22 cellular contexts compared by ENCODE assay signal in the genomic region with DNA sequence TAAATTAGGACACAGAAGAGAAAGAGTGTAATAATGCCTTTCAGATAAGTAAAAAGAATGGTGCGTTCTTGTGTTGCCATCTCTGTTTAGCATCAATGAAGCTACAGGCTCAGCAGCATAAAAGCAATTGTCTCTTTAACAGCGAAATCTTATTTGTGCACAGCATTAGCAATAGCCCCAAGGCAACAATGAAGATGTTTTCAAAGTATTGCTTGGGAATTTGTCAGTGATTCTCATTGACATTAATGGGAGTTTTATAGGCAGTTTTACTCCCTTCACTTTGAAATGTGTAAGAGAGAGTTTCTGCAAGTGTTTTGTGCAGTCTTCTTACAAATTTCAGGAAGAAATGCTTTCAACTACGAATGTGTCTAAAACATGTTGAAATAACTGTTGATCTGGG.
A peak's percentile ranks its signal among the peaks of the same experiment; 100 is the strongest.
DNase-seq lines count a peak whose midpoint lies in the region; ATAC-seq and TF ChIP-seq lines count a peak whose summit lies in the region.
"Had no signal": no experiment of that assay in that cellular context is flagged by ENCODE, and none has a peak within 500 bp of the region (broad histone marks: within the 10 kb centered on the region; RNA-seq: fewer than 3 reads in every experiment).

No MANE protein-coding gene starts in this region.

- WGBS in SK-N-SH (ENCODE audit: low lambda C conversion rate): 8% methylated on average over 3 of the region's 3 CpGs

- TF ChIP-seq EP300 in SK-N-SH (IDR thresholded peaks at IDR 0.05; ENCODE audit: borderline replicate concordance in 1 of 2, low read depth in 1 of 2, low read length in 1 of 2): no peak

- H3K4me1 ChIP-seq in SK-N-SH (ENCODE audit: control insufficient read depth in 1 of 2, insufficient read depth in 2 of 2, low read depth in 1 of 2, low read length in 1 of 2) (no peaks in the 10 kb centered on the region), HAP-1 (peaks cover 14% of the 10 kb centered on the region), neural progenitor cell (peaks cover 5% of the 10 kb centered on the region)
- H3K4me1 ChIP-seq: A549; BLaER1 treated with 17β-estradiol and CSF1 and Interleukin-3, amounts not matched to agents 10 nM and 100 nM; Caco-2 had no signal

- no peaks in the 10 kb centered on the region for H3K9me3 Mint-ChIP-seq in neural progenitor cell
- H3K9me3 Mint-ChIP-seq in activated T-cell treated with anti-CD3 and anti-CD28 coated beads, Interleukin-2, amount 50 U/mL, for 24 hours: peaks cover 16% of the 10 kb centered on the region

- H3K27me3 ChIP-seq in SK-N-SH (ENCODE audit: insufficient read depth) (no peaks in the 10 kb centered on the region), HAP-1 (ENCODE audit: low read depth) (no peaks in the 10 kb centered on the region; the same call in 1 of the 2 replicates), neural progenitor cell (no peaks in the 10 kb centered on the region)
- H3K27me3 ChIP-seq: BLaER1 treated with 17β-estradiol and CSF1 and Interleukin-3, amounts not matched to agents 10 nM and 100 nM had no signal

- no peaks in the 10 kb centered on the region for H3F3A ChIP-seq in SK-N-SH (replicated peaks; ENCODE audit: insufficient read depth)
- H3F3A ChIP-seq in neural progenitor cell (ENCODE audit: low read depth): no peaks in the 10 kb centered on the region

- H3K4me3 ChIP-seq in SK-N-SH (ENCODE audit: low read depth in 2 of 2, low read length in 1 of 2) (no peak overlapping the region), HAP-1 (no peak overlapping the region), neural progenitor cell (no peak overlapping the region)
- H3K4me3 ChIP-seq: A549; BLaER1 treated with 17β-estradiol and CSF1 and Interleukin-3, amounts not matched to agents 10 nM and 100 nM; GM12878 had no signal

- H3K27ac Mint-ChIP-seq in neural progenitor cell: no peak overlapping the region
- no peak overlapping the region for H3K27ac Mint-ChIP-seq in activated T-cell treated with anti-CD3 and anti-CD28 coated beads, Interleukin-2, amount 50 U/mL, for 24 hours
- H3K27ac Mint-ChIP-seq: B cell; CD4-positive, alpha-beta T cell; CD8-positive, alpha-beta T cell had no signal

- H3K36me3 Mint-ChIP-seq in neural progenitor cell: no peaks in the 10 kb centered on the region
- H3K36me3 Mint-ChIP-seq in activated T-cell treated with anti-CD3 and anti-CD28 coated beads, Interleukin-2, amount 50 U/mL, for 24 hours (ENCODE audit: low read depth): no peaks in the 10 kb centered on the region
- H3K36me3 Mint-ChIP-seq: CD8-positive, alpha-beta T cell had no signal

- H3K9me2 ChIP-seq in SK-N-SH: 0 out of 2 replicates have a peak, but pooled peaks cover 2% of the 10 kb centered on the region

- no peak overlapping the region for H3K27ac ChIP-seq in SK-N-SH (ENCODE audit: low read depth in 2 of 2, low read length in 1 of 2)
- no peak overlapping the region for H3K27ac ChIP-seq in neural progenitor cell
- H3K27ac ChIP-seq: 22Rv1; A549; BLaER1 treated with 17β-estradiol and CSF1 and Interleukin-3, amounts not matched to agents 10 nM and 100 nM; C4-2B had no signal

- CTCF ChIA-PET in SK-N-SH (lab: Yijun Ruan, JAX): interaction anchor here (0.8 kb wide), 1 partner anchor 88 kb away, joined by 3 read pairs; no protein-coding TSS in a partner anchor

- H3K9me3 ChIP-seq in SK-N-SH (no peaks in the 10 kb centered on the region), HAP-1 (no peaks in the 10 kb centered on the region), neural progenitor cell (ENCODE audit: low read depth) (no peaks in the 10 kb centered on the region)
- H3K9me3 ChIP-seq: A549, Caco-2 had no signal

- no peak for ATAC-seq in SK-N-SH treated with all-trans-retinoic acid at 6 μM for 48 hours
- ATAC-seq: A549; CD8-positive, alpha-beta T cell; GM12878 had no signal

- no peak for TF ChIP-seq RAD21 in SK-N-SH (IDR thresholded peaks at IDR 0.05; ENCODE audit: low read length)

- POLR2A ChIA-PET in SK-N-SH (lab: Yijun Ruan, JAX): no interaction called here

- no peak for DNase-seq in SK-N-SH
- peak; percentile 41 to 94 for DNase-seq in HAP-1 (ENCODE audit: low spot score in 2 of 2)
- peak; percentile 4 for DNase-seq in neural progenitor cell (ENCODE audit: low spot score)
- peak; percentile 9 for DNase-seq in retina
- DNase-seq in NCI-H1417 (lab: John Stamatoyannopoulos, UW): no peak
- DNase-seq in stimulated activated CD4-positive, alpha-beta T cell treated with anti-CD3 and anti-CD28 coated beads, Interleukin-1b, Interleukin-23, amount 100 ng/mL, for 48 hours: no peak
- no peak for DNase-seq in activated T-cell treated with anti-CD3 and anti-CD28 coated beads, Interleukin-2, amount 50 U/mL, for 24 hours
- DNase-seq: AML-193; Caco-2; Calu3; CD4-positive, alpha-beta T cell; CD8-positive, alpha-beta T cell; DMS79 treated with DMSO at 0.1 percent for 48 hours; EL; GDM1 had no signal

- peaks cover 2% of the 10 kb centered on the region for H3K27me3 Mint-ChIP-seq in neural progenitor cell (ENCODE audit: insufficient read depth, low read depth)
- no peaks in the 10 kb centered on the region for H3K27me3 Mint-ChIP-seq in activated T-cell treated with anti-CD3 and anti-CD28 coated beads, Interleukin-2, amount 50 U/mL, for 24 hours
- H3K27me3 Mint-ChIP-seq: B cell; CD4-positive, alpha-beta T cell had no signal

- H3K79me2 ChIP-seq in SK-N-SH (ENCODE audit: insufficient read depth) (no peaks in the 10 kb centered on the region), neural progenitor cell (ENCODE audit: low read depth) (no peaks in the 10 kb centered on the region)

- in situ Hi-C loops in HAP-1 (cut with MboI; ENCODE audit: low sequenced_read_pairs): no loop called here

- no peak overlapping the region for H3K4me3 Mint-ChIP-seq in neural progenitor cell
- no peak overlapping the region for H3K4me3 Mint-ChIP-seq in activated T-cell treated with anti-CD3 and anti-CD28 coated beads, Interleukin-2, amount 50 U/mL, for 24 hours
- H3K4me3 Mint-ChIP-seq: B cell; CD4-positive, alpha-beta T cell; CD8-positive, alpha-beta T cell had no signal

- TF ChIP-seq CTCF in SK-N-SH (IDR thresholded peaks at IDR 0.05) (no peak), neural progenitor cell (IDR thresholded peaks at IDR 0.05) (no peak)

- no peaks in the 10 kb centered on the region for H3K4me1 Mint-ChIP-seq in neural progenitor cell
- no peaks in the 10 kb centered on the region for H3K4me1 Mint-ChIP-seq in activated T-cell treated with anti-CD3 and anti-CD28 coated beads, Interleukin-2, amount 50 U/mL, for 24 hours (ENCODE audit: low read depth)
- H3K4me1 Mint-ChIP-seq: B cell had no signal

- no peaks in the 10 kb centered on the region for H4K20me1 ChIP-seq in SK-N-SH (ENCODE audit: insufficient read depth)
- no peaks in the 10 kb centered on the region for H4K20me1 ChIP-seq in neural progenitor cell (ENCODE audit: low read depth)
- H4K20me1 ChIP-seq: BLaER1 treated with 17β-estradiol and CSF1 and Interleukin-3, amounts not matched to agents 10 nM and 100 nM had no signal

- H3K9ac ChIP-seq in SK-N-SH: no peak overlapping the region
- no peak overlapping the region for H3K9ac ChIP-seq in neural progenitor cell
- H3K9ac ChIP-seq: BLaER1 treated with 17β-estradiol and CSF1 and Interleukin-3, amounts not matched to agents 10 nM and 100 nM had no signal

- H3K36me3 ChIP-seq in SK-N-SH (replicated peaks in 1 of 2; ENCODE audit: control insufficient read depth in 1 of 2, insufficient read depth in 2 of 2, low read length in 1 of 2): no peaks in the 10 kb centered on the region
- no peaks in the 10 kb centered on the region for H3K36me3 ChIP-seq in HAP-1 (replicated peaks)
- H3K36me3 ChIP-seq in neural progenitor cell: no peaks in the 10 kb centered on the region
- H3K36me3 ChIP-seq: BLaER1 treated with 17β-estradiol and CSF1 and Interleukin-3, amounts not matched to agents 10 nM and 100 nM had no signal

- H3K4me2 ChIP-seq in SK-N-SH: no peak overlapping the region
- H3K4me2 ChIP-seq in neural progenitor cell: no peak overlapping the region
- H3K4me2 ChIP-seq: A549; BLaER1 treated with 17β-estradiol and CSF1 and Interleukin-3, amounts not matched to agents 10 nM and 100 nM had no signal

- H2AFZ ChIP-seq in SK-N-SH (ENCODE audit: low read depth) (peak overlapping the region; percentile 45; the same call in 1 of the 2 replicates), neural progenitor cell (replicated peaks) (no peak overlapping the region)

TF ChIP-seq in SK-N-SH, 30 proteins besides CTCF, POLR2A, EP300 and RAD21:
- no peak for TF ChIP-seq NRF1 (IDR thresholded peaks at IDR 0.05; ENCODE audit: low read depth, low read length)
- no peak for TF ChIP-seq SIN3A (IDR thresholded peaks at IDR 0.05; ENCODE audit: borderline replicate concordance, low read depth, low read length)
- no peak for TF ChIP-seq RFX5 (IDR thresholded peaks at IDR 0.05; ENCODE audit: low read length)
- no peak for TF ChIP-seq TEAD4 (IDR thresholded peaks at IDR 0.05; ENCODE audit: borderline replicate concordance, insufficient read depth)
- TF ChIP-seq, protein P1, sequence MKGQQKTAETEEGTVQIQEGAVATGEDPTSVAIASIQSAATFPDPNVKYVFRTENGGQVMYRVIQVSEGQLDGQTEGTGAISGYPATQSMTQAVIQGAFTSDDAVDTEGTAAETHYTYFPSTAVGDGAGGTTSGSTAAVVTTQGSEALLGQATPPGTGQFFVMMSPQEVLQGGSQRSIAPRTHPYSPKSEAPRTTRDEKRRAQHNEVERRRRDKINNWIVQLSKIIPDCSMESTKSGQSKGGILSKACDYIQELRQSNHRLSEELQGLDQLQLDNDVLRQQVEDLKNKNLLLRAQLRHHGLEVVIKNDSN (IDR thresholded peaks at IDR 0.05; ENCODE audit: borderline replicate concordance, low read depth): no peak
- no peak for TF ChIP-seq YY1 (IDR thresholded peaks at IDR 0.05; ENCODE audit: low read depth)
- TF ChIP-seq FOSL2 (IDR thresholded peaks at IDR 0.05; ENCODE audit: borderline replicate concordance, low read depth): no peak

TF ChIP-seq in SK-N-SH treated with all-trans-retinoic acid at 6 μM for 48 hours, 23 proteins besides CTCF, POLR2A, EP300 and RAD21 (continues in another document):
- TF ChIP-seq OSR1 (CRISPR knock-in tag; IDR thresholded peaks at IDR 0.05) (no peak), GLIS3 (CRISPR knock-in tag; IDR thresholded peaks at IDR 0.05) (no peak), ESRRG (CRISPR knock-in tag; IDR thresholded peaks at IDR 0.05) (no peak)
- TF ChIP-seq, protein P2, sequence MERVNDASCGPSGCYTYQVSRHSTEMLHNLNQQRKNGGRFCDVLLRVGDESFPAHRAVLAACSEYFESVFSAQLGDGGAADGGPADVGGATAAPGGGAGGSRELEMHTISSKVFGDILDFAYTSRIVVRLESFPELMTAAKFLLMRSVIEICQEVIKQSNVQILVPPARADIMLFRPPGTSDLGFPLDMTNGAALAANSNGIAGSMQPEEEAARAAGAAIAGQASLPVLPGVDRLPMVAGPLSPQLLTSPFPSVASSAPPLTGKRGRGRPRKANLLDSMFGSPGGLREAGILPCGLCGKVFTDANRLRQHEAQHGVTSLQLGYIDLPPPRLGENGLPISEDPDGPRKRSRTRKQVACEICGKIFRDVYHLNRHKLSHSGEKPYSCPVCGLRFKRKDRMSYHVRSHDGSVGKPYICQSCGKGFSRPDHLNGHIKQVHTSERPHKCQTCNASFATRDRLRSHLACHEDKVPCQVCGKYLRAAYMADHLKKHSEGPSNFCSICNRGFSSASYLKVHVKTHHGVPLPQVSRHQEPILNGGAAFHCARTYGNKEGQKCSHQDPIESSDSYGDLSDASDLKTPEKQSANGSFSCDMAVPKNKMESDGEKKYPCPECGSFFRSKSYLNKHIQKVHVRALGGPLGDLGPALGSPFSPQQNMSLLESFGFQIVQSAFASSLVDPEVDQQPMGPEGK (CRISPR knock-in tag; IDR thresholded peaks at IDR 0.05; ENCODE audit: borderline replicate concordance): no peak

Comparison
In these comparisons a context has a peak if more than half of its experiments do, and no peak if none do; other contexts are left out.
1. DNase-seq: peak in HAP-1 (2 of 2), neural progenitor cell (single experiment) and retina (single experiment); none in SK-N-SH (single experiment), NCI-H1417 (0 of 3), stimulated activated CD4-positive, alpha-beta T cell treated with anti-CD3 and anti-CD28 coated beads, Interleukin-1b, Interleukin-23, amount 100 ng/mL, for 48 hours (single experiment) and activated T-cell treated with anti-CD3 and anti-CD28 coated beads, Interleukin-2, amount 50 U/mL, for 24 hours (single experiment).